In the genomic region with DNA sequence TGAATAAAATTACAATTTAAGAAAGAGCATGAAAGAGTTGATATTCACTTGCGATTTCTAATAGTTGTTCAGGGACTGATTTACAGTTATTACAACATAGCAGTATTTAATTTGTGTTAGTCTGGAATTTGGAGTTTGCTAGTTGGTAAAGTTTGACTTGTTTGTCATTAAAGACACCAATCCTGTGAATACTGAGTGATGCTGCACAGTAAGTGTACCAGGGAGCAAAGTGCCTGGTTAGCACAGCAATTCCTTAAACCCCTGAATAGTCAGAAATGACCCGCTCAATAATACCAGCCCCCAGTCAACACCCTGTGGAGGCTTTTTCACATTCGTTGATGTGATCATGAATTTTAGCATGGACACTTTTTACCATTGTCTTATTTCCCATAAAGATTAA, we compare ENCODE assay signal across 29 cellular contexts.
"Had no signal": no experiment of that assay in that cellular context is flagged by ENCODE, and none has a peak within 500 bp of the region (broad histone marks: within the 10 kb centered on the region; RNA-seq: fewer than 3 reads in every experiment).

No MANE protein-coding gene starts in this region.

- H3K27ac ChIP-seq: stomach, suprapubic skin, testis, thoracic aorta, thyroid gland, tibial artery, tibial nerve, transverse colon, upper lobe of left lung, upper lobe of right lung, uterus, vagina had no signal

- H3K4me1 Mint-ChIP-seq: stimulated activated effector memory CD8-positive, alpha-beta T cell treated with anti-CD3 and anti-CD28 coated beads, Interleukin-12 subunit alpha, Interleukin-12 subunit beta, amount 100 ng/mL, for 72 hours; stimulated activated memory B cell treated with anti-CD40 and anti-IgM and Interleukin-4, amounts not matched to agents 10 μg/mL and 1 μg/mL and 100 μg/mL, for 72 hours; stimulated activated naive B cell treated with anti-CD40 and anti-IgM and Interleukin-4, amounts not matched to agents 10 μg/mL and 1 μg/mL and 100 μg/mL, for 72 hours; stimulated activated naive CD8-positive, alpha-beta T cell treated with anti-CD3 and anti-CD28 coated beads, Interleukin-15, amount 100 ng/mL, for 72 hours had no signal

- H3K27me3 ChIP-seq: stomach, suprapubic skin, testis, thyroid gland, tibial artery, tibial nerve, transverse colon, upper lobe of left lung, upper lobe of right lung, uterus, vagina had no signal

- H3K4me3 ChIP-seq: stomach, suprapubic skin, testis, thoracic aorta, thyroid gland, tibial artery, tibial nerve, transverse colon, upper lobe of left lung, upper lobe of right lung, uterus, vagina had no signal

- H3K4me1 ChIP-seq: stomach, suprapubic skin, testis, thyroid gland, tibial artery, tibial nerve, transverse colon, upper lobe of left lung, upper lobe of right lung, uterus, vagina had no signal

- DNase-seq: stimulated activated CD4-positive, alpha-beta T cell treated with anti-CD3 and anti-CD28 coated beads, Interleukin-2, amount 100 ng/mL, for 48 hours; stimulated activated CD4-positive, alpha-beta T cell treated with anti-CD3 and anti-CD28 coated beads, Interleukin-4, amount 100 ng/mL, for 1 hour; stimulated activated CD4-positive, alpha-beta T cell treated with anti-CD3 and anti-CD28 coated beads, Interleukin-4, amount 100 ng/mL, for 24 hours; stimulated activated CD4-positive, alpha-beta T cell treated with anti-CD3 and anti-CD28 coated beads, Interleukin-4, amount 100 ng/mL, for 4 hours; stimulated activated CD8-positive, alpha-beta memory T cell treated with anti-CD3 and anti-CD28 coated beads, Interleukin-4, amount 100 ng/mL, for 48 hours; stimulated activated naive B cell treated with anti-CD40 and anti-IgM and Interleukin-4, amounts not matched to agents 10 μg/mL and 1 μg/mL and 100 μg/mL, for 72 hours; stimulated activated naive CD4-positive, alpha-beta T cell; stimulated activated naive CD4-positive, alpha-beta T cell treated with Interleukin-2 at 50 U/mL for 16 hours; stimulated activated naive CD8-positive, alpha-beta T cell treated with anti-CD3 and anti-CD28 coated beads, Interleukin-15, amount 100 ng/mL, for 72 hours; stimulated activated naive CD8-positive, alpha-beta T cell treated with anti-CD3 and anti-CD28 coated beads, Interleukin-15, Interleukin-2, amounts not matched to agents 100 U/mL and 50 U/mL, for 24 hours; stomach; substantia nigra; testis; thyroid gland; tibial artery; transverse colon; trophoblast cell; upper lobe of left lung; upper lobe of right lung; uterus had no signal

- H3K36me3 ChIP-seq: stomach, suprapubic skin, thoracic aorta, thyroid gland, tibial artery, tibial nerve, transverse colon, upper lobe of left lung, upper lobe of right lung, uterus, vagina had no signal

- H3K4me3 Mint-ChIP-seq: stimulated activated effector memory CD8-positive, alpha-beta T cell treated with anti-CD3 and anti-CD28 coated beads, Interleukin-12 subunit alpha, Interleukin-12 subunit beta, amount 100 ng/mL, for 72 hours; stimulated activated memory B cell treated with anti-CD40 and anti-IgM and Interleukin-4, amounts not matched to agents 10 μg/mL and 1 μg/mL and 100 μg/mL, for 72 hours; stimulated activated naive B cell treated with anti-CD40 and anti-IgM and Interleukin-4, amounts not matched to agents 10 μg/mL and 1 μg/mL and 100 μg/mL, for 72 hours; stimulated activated naive CD8-positive, alpha-beta T cell treated with anti-CD3 and anti-CD28 coated beads, Interleukin-15, amount 100 ng/mL, for 72 hours; stimulated activated naive CD8-positive, alpha-beta T cell treated with anti-CD3 and anti-CD28 coated beads, Interleukin-15, Interleukin-2, amounts not matched to agents 100 ng/mL and 50 ng/mL, for 24 hours; type B pancreatic cell had no signal

- ATAC-seq: stimulated activated effector memory CD8-positive, alpha-beta T cell treated with anti-CD3 and anti-CD28 coated beads, Interleukin-12 subunit alpha, Interleukin-12 subunit beta, amount 100 ng/mL, for 72 hours; stimulated activated memory B cell treated with anti-CD40 and anti-IgM and Interleukin-4, amounts not matched to agents 10 μg/mL and 1 μg/mL and 100 μg/mL, for 72 hours; stimulated activated naive B cell treated with anti-CD40 and anti-IgM and Interleukin-4, amounts not matched to agents 10 μg/mL and 1 μg/mL and 100 μg/mL, for 72 hours; stimulated activated naive CD8-positive, alpha-beta T cell treated with anti-CD3 and anti-CD28 coated beads, Interleukin-15, amount 100 ng/mL, for 72 hours; stimulated activated naive CD8-positive, alpha-beta T cell treated with anti-CD3 and anti-CD28 coated beads, Interleukin-15, Interleukin-2, amounts not matched to agents 100 U/mL and 50 U/mL, for 24 hours; upper lobe of right lung had no signal

- H3K27me3 Mint-ChIP-seq: stimulated activated memory B cell treated with anti-CD40 and anti-IgM and Interleukin-4, amounts not matched to agents 10 μg/mL and 1 μg/mL and 100 μg/mL, for 72 hours; stimulated activated naive B cell treated with anti-CD40 and anti-IgM and Interleukin-4, amounts not matched to agents 10 μg/mL and 1 μg/mL and 100 μg/mL, for 72 hours; stimulated activated naive CD8-positive, alpha-beta T cell treated with anti-CD3 and anti-CD28 coated beads, Interleukin-15, amount 100 ng/mL, for 72 hours; stimulated activated naive CD8-positive, alpha-beta T cell treated with anti-CD3 and anti-CD28 coated beads, Interleukin-15, Interleukin-2, amounts not matched to agents 100 ng/mL and 50 ng/mL, for 24 hours; type B pancreatic cell had no signal

- FAIRE-seq: urothelium cell line had no signal

- H3K27ac Mint-ChIP-seq: stimulated activated effector memory CD8-positive, alpha-beta T cell treated with anti-CD3 and anti-CD28 coated beads, Interleukin-12 subunit alpha, Interleukin-12 subunit beta, amount 100 ng/mL, for 72 hours; stimulated activated memory B cell treated with anti-CD40 and anti-IgM and Interleukin-4, amounts not matched to agents 10 μg/mL and 1 μg/mL and 100 μg/mL, for 72 hours; stimulated activated naive B cell treated with anti-CD40 and anti-IgM and Interleukin-4, amounts not matched to agents 10 μg/mL and 1 μg/mL and 100 μg/mL, for 72 hours; stimulated activated naive CD8-positive, alpha-beta T cell treated with anti-CD3 and anti-CD28 coated beads, Interleukin-15, amount 100 ng/mL, for 72 hours; stimulated activated naive CD8-positive, alpha-beta T cell treated with anti-CD3 and anti-CD28 coated beads, Interleukin-15, Interleukin-2, amounts not matched to agents 100 ng/mL and 50 ng/mL, for 24 hours; type B pancreatic cell had no signal

- H3K9me3 ChIP-seq: testis, thoracic aorta, thyroid gland, tibial artery, tibial nerve, transverse colon, upper lobe of right lung, uterus, vagina had no signal

- H3K36me3 Mint-ChIP-seq: stimulated activated effector memory CD8-positive, alpha-beta T cell treated with anti-CD3 and anti-CD28 coated beads, Interleukin-12 subunit alpha, Interleukin-12 subunit beta, amount 100 ng/mL, for 72 hours; stimulated activated memory B cell treated with anti-CD40 and anti-IgM and Interleukin-4, amounts not matched to agents 10 μg/mL and 1 μg/mL and 100 μg/mL, for 72 hours; stimulated activated naive B cell treated with anti-CD40 and anti-IgM and Interleukin-4, amounts not matched to agents 10 μg/mL and 1 μg/mL and 100 μg/mL, for 72 hours; type B pancreatic cell had no signal
